ENCODE assay signal across 28 cellular contexts in genomic region chr4:56348582-56348981, GRCh38. TPM values are rescaled to one million over a fixed set of nuclear protein-coding genes. Genes with fewer than 3 reads are reported as not detected.
A peak's percentile ranks its signal among the peaks of the same experiment; 100 is the strongest.
DNase-seq lines count a peak whose midpoint lies in the region; ATAC-seq, FAIRE-seq and TF ChIP-seq lines count a peak whose summit lies in the region.
"Had no signal": no experiment of that assay in that cellular context is flagged by ENCODE, and none has a peak within 500 bp of the region (broad histone marks: within the 10 kb centered on the region; RNA-seq: fewer than 3 reads in every experiment).

No MANE protein-coding gene starts in this region.

- TF ChIP-seq CTCF in H1 (IDR thresholded peaks at IDR 0.05; ENCODE audit: control extremely low read depth in 1 of 3, insufficient read depth in 1 of 3, low read depth in 1 of 3, low read length in 3 of 3) (no peak), HFFc6 (IDR thresholded peaks at IDR 0.05) (no peak)

- H2BK15ac ChIP-seq in H1 (ENCODE audit: low read length), result no peak overlapping the region

- H3K4me3 Mint-ChIP-seq in activated naive CD4-positive, alpha-beta T cell treated with anti-CD3 and anti-CD28 coated beads for 36 hours, result no peak overlapping the region
- H3K4me3 Mint-ChIP-seq in HFFc6, result no peak overlapping the region
- H3K4me3 Mint-ChIP-seq: CD4-positive, alpha-beta memory T cell had no signal

- no peak overlapping the region for H2AK5ac ChIP-seq in H1 (ENCODE audit: low read depth, low read length)

- H4K5ac ChIP-seq in H1 (ENCODE audit: insufficient read length, low read depth, low read length), result no peak overlapping the region

- H3K18ac ChIP-seq in H1 (ENCODE audit: extremely low read depth, low read length), result no peak overlapping the region

- peaks cover 11% of the 10 kb centered on the region for H3K36me3 Mint-ChIP-seq in activated naive CD4-positive, alpha-beta T cell treated with anti-CD3 and anti-CD28 coated beads for 36 hours (ENCODE audit: low read depth)
- peaks cover 9% of the 10 kb centered on the region for H3K36me3 Mint-ChIP-seq in HFFc6 (ENCODE audit: low read depth)

- ATAC-seq in GM18907 (IDR thresholded peaks at IDR 0.05; ENCODE audit: unreplicated experiment), result no peak
- ATAC-seq: GM12878, HepG2 had no signal

- H3K4ac ChIP-seq in H1 (replicated peaks; ENCODE audit: insufficient read length, low read depth, low read length), result no peak overlapping the region

- H3K79me2 ChIP-seq in H1 (ENCODE audit: control insufficient read depth in 1 of 2, insufficient read depth in 2 of 2, low read length in 2 of 2), result no peaks in the 10 kb centered on the region

- H3K23ac ChIP-seq in H1 (ENCODE audit: insufficient read length), result no peak overlapping the region

- H3K27ac Mint-ChIP-seq in activated naive CD4-positive, alpha-beta T cell treated with anti-CD3 and anti-CD28 coated beads for 36 hours, result peak overlapping the region; percentile 5
- H3K27ac Mint-ChIP-seq in HFFc6, result no peak overlapping the region

- peaks cover 6% of the 10 kb centered on the region for H3K4me1 Mint-ChIP-seq in activated naive CD4-positive, alpha-beta T cell treated with anti-CD3 and anti-CD28 coated beads for 36 hours (ENCODE audit: low read depth)
- no peaks in the 10 kb centered on the region for H3K4me1 Mint-ChIP-seq in HFFc6 (ENCODE audit: low read depth)

- no peaks in the 10 kb centered on the region for H3K27me3 Mint-ChIP-seq in activated naive CD4-positive, alpha-beta T cell treated with anti-CD3 and anti-CD28 coated beads for 36 hours (ENCODE audit: low read depth)
- no peaks in the 10 kb centered on the region for H3K27me3 Mint-ChIP-seq in HFFc6 (ENCODE audit: insufficient read depth)
- H3K27me3 Mint-ChIP-seq: CD4-positive, alpha-beta memory T cell had no signal

- H2BK20ac ChIP-seq in H1 (ENCODE audit: low read length), result no peak overlapping the region

- no peak overlapping the region for H2BK12ac ChIP-seq in H1 (ENCODE audit: low read depth, low read length)

- H3K23me2 ChIP-seq in H1 (ENCODE audit: low read depth, low read length), result no peaks in the 10 kb centered on the region

- CTCF ChIA-PET in activated naive CD4-positive, alpha-beta T cell treated with anti-CD3 and anti-CD28 coated beads for 36 hours (lab: Charles Lee), result no interaction called here
- CTCF ChIA-PET in H1 (lab: Charles Lee; ENCODE audit: partially characterized antibody), result interaction anchor here (0.7 kb wide), 1 partner anchor 21 kb away, joined by 3 read pairs; no protein-coding TSS in a partner anchor

- peak; percentile 57 for FAIRE-seq in H1 (lab: Jason Lieb, UNC)
- FAIRE-seq: GM12878, H54, HepG2 had no signal

- POLR2A ChIA-PET in H1 (lab: Charles Lee; ENCODE audit: partially characterized antibody), result no interaction called here

- H3K4me1 ChIP-seq in H1 (replicated peaks in 1 of 4; ENCODE audit: control insufficient read depth in 3 of 4, insufficient read depth in 4 of 4, low read length in 3 of 4), result no peaks in the 10 kb centered on the region
- H3K4me1 ChIP-seq: Caco-2, Peyer's patch, SJCRH30 had no signal

- no peak overlapping the region for H3K56ac ChIP-seq in H1 (replicated peaks; ENCODE audit: insufficient read length, low read depth, low read length)

- no peak overlapping the region for H3K9ac ChIP-seq in H1 (replicated peaks in 1 of 4; ENCODE audit: extremely low read depth in 1 of 4, low read depth in 3 of 4, low read length in 3 of 4)
- H3K9ac ChIP-seq: BLaER1 treated with 17β-estradiol and CSF1 and Interleukin-3, amounts not matched to agents 10 nM and 100 nM had no signal

- TF ChIP-seq EP300 in H1 (IDR thresholded peaks at IDR 0.05; ENCODE audit: borderline replicate concordance in 1 of 2, low read depth in 2 of 2, low read length in 2 of 2), result no peak

- no peak overlapping the region for H3K4me3 ChIP-seq in H1 (ENCODE audit: extremely low read depth in 1 of 4, insufficient read depth in 2 of 4, low read depth in 3 of 4, low read length in 4 of 4)
- H3K4me3 ChIP-seq: BLaER1 treated with 17β-estradiol and CSF1 and Interleukin-3, amounts not matched to agents 10 nM and 100 nM; GM12878; Peyer's patch; SJCRH30 had no signal

- H3K36me3 ChIP-seq in H1 (ENCODE audit: control insufficient read depth in 2 of 4, insufficient read depth in 4 of 4, low read length in 3 of 4), result peaks cover 0 to 12% (median 0%) of the 10 kb centered on the region in 4 experiments; a peak in 1 of 8 replicates
- H3K36me3 ChIP-seq: SJCRH30 had no signal

- no peaks in the 10 kb centered on the region for H3K9me3 ChIP-seq in H1 (ENCODE audit: insufficient read depth in 2 of 2, low read depth in 1 of 2, low read length in 1 of 2)
- H3K9me3 ChIP-seq: BLaER1 treated with 17β-estradiol and CSF1 and Interleukin-3, amounts not matched to agents 10 nM and 100 nM; Caco-2; Peyer's patch; SJCRH30 had no signal

- WGBS in H1 (ENCODE audit: extremely low coverage in 1 of 2, insufficient coverage in 1 of 2, insufficient read length in 1 of 2, insufficient replicate concordance in 2 of 2, low coverage in 1 of 2, low lambda C conversion rate in 2 of 2, missing lambda C conversion rate in 1 of 2), 2 experiments, result 84% methylated on average over 3 of the region's 3 CpGs; no CpG with 5 or more reads in 1 of the 2 experiments

- no peaks in the 10 kb centered on the region for H3K79me1 ChIP-seq in H1 (ENCODE audit: low read depth, low read length)

- H3K14ac ChIP-seq in H1 (ENCODE audit: insufficient read length), result no peak overlapping the region

- no peak for TF ChIP-seq POLR2A in H1 (IDR thresholded peaks at IDR 0.05; ENCODE audit: control extremely low read depth in 1 of 2, low read depth in 2 of 2, low read length in 2 of 2)

- no peak overlapping the region for H2BK120ac ChIP-seq in H1 (replicated peaks; ENCODE audit: low read depth, low read length)

- peak overlapping the region; percentile 31; the same call in 1 of the 2 replicates for H2BK5ac ChIP-seq in H1 (ENCODE audit: low read depth, low read length)

- H3K9me3 Mint-ChIP-seq in activated naive CD4-positive, alpha-beta T cell treated with anti-CD3 and anti-CD28 coated beads for 36 hours, result no peaks in the 10 kb centered on the region
- no peaks in the 10 kb centered on the region for H3K9me3 Mint-ChIP-seq in HFFc6
- H3K9me3 Mint-ChIP-seq: CD4-positive, alpha-beta memory T cell had no signal

- no peak overlapping the region for H2AFZ ChIP-seq in H1 (ENCODE audit: low read length)

- H4K8ac ChIP-seq in H1 (ENCODE audit: extremely low read depth, insufficient read depth, low read length), result no peak overlapping the region

- no peaks in the 10 kb centered on the region for H4K20me1 ChIP-seq in H1 (replicated peaks in 1 of 2; ENCODE audit: control insufficient read depth in 1 of 2, insufficient read depth in 2 of 2, low read length in 2 of 2)
- H4K20me1 ChIP-seq: BLaER1 treated with 17β-estradiol and CSF1 and Interleukin-3, amounts not matched to agents 10 nM and 100 nM had no signal

- no peak overlapping the region for H3K4me2 ChIP-seq in H1 (ENCODE audit: insufficient read depth in 1 of 2, low read depth in 2 of 2, low read length in 2 of 2)

- intact Hi-C loops in activated naive CD4-positive, alpha-beta T cell treated with anti-CD3 and anti-CD28 coated beads for 36 hours (cut with micrococcal nuclease), result no loop called here

- H3K27ac ChIP-seq in H1 (ENCODE audit: low read depth, low read length), result no peak overlapping the region
- H3K27ac ChIP-seq: 22Rv1; BLaER1 treated with 17β-estradiol and CSF1 and Interleukin-3, amounts not matched to agents 10 nM and 100 nM; HL-60; Peyer's patch; SJCRH30 had no signal

- TF ChIP-seq RAD21 in H1 (IDR thresholded peaks at IDR 0.05 in 1 of 2, conservative IDR thresholded peaks at IDR 0.05 in 1 of 2; ENCODE audit: low read depth in 2 of 2, low read length in 2 of 2), result no peak

- H3K27me3 ChIP-seq in H1 (replicated peaks in 1 of 4; ENCODE audit: control insufficient read depth in 3 of 4, extremely low read depth in 1 of 4, insufficient read depth in 3 of 4, low read length in 3 of 4), result no peaks in the 10 kb centered on the region
- H3K27me3 ChIP-seq: BLaER1 treated with 17β-estradiol and CSF1 and Interleukin-3, amounts not matched to agents 10 nM and 100 nM; Peyer's patch; SJCRH30 had no signal

- H4K91ac ChIP-seq in H1 (replicated peaks; ENCODE audit: insufficient read length, low read length), result no peak overlapping the region

- DNase-seq in activated naive CD4-positive, alpha-beta T cell treated with anti-CD3 and anti-CD28 coated beads for 36 hours, result no peak
- DNase-seq in activated naive CD4-positive, alpha-beta T cell (lab: John Stamatoyannopoulos, UW), result no peak
- DNase-seq in H1 (ENCODE audit: low read depth in 1 of 2, low spot score in 2 of 2) (no peak), iPS-NIHi7 (ENCODE audit: extremely low spot score) (peak; percentile 14), renal cortical epithelial cell (ENCODE audit: low read depth) (peak; percentile 61), NCI-H2107 (lab: John Stamatoyannopoulos, UW) (no peak), HFFc6 (no peak)
- DNase-seq: ACHN; Caco-2; CD4-positive, alpha-beta memory T cell; DND-41; KBM-7; MM.1S; NCI-H1092; NCI-H1436 treated with DMSO at 0.1 percent for 48 hours; NCI-H2029; NCI-H2171; NCI-H524 treated with DMSO at 0.1 percent for 48 hours; NCI-H82; Peyer's patch; SJCRH30 had no signal

TF ChIP-seq in H1, 55 proteins besides CTCF, POLR2A, EP300 and RAD21:
- TF ChIP-seq CEBPB (IDR thresholded peaks at IDR 0.05; ENCODE audit: low read depth, low read length) (peak; percentile 53; the same call in 1 of the 2 replicates), RNF2 (IDR thresholded peaks at IDR 0.05; ENCODE audit: borderline replicate concordance, low read depth, low read length, missing control alignments, poor library complexity, severe bottlenecking) (no peak)
TF ChIP-seq in H1: peak in this region for 1.

RNA-seq across cellular contexts. Expression of gene AASDH, which starts 38.7 kb away (rescaled TPM):
- 10 to 100 TPM; 13.5 to 17.0 TPM for total RNA-seq in activated naive CD4-positive, alpha-beta T cell treated with anti-CD3 and anti-CD28 coated beads for 36 hours
- 10.9 and 13.3 TPM in 2 replicates for total RNA-seq in H1 (2021; fragmentation: NEBNext Ultra II Directional; extraction: Animal tissue kit (Norgen Biotek cat#: 25700))
- polyA plus RNA-seq in H1 (2011; rRNA removed), result 8.0 and 11.3 TPM in 2 replicates
- polyA plus RNA-seq in H1 (2011; cell fraction: cytosol; rRNA removed), result 7.1 TPM
- polyA plus RNA-seq in H1 (2011; cell fraction: nucleus; rRNA removed), result 3.1 TPM
- 6.2 to 8.8 TPM (median 6.9 TPM) in 4 replicates for polyA plus RNA-seq in H1 (2012, experiment 1 of 2)
- 0.52 TPM for polyA plus RNA-seq in H1 (2012, experiment 2 of 2)
- polyA plus RNA-seq in H1 (2013, experiment 1 of 2), result 8.8 TPM
- polyA plus RNA-seq in H1 (2013, experiment 2 of 2), result 7.5 TPM
- 16.8 and 22.0 TPM in 2 replicates for polyA minus RNA-seq in H1 (2011; rRNA and poly(A)+ RNA removed)
- 6.9 TPM for polyA minus RNA-seq in H1 (2011; cell fraction: cytosol; rRNA and poly(A)+ RNA removed)
- 20.9 TPM for polyA minus RNA-seq in H1 (2011; cell fraction: nucleus; rRNA and poly(A)+ RNA removed)
- 14.8 and 24.1 TPM in 2 replicates for total RNA-seq in renal cortical epithelial cell
- 10 to 100 TPM in 1 of 6 experiments, 1 to 10 TPM in 5; 6.7 to 10.1 (median 8.4) TPM for total RNA-seq in HFFc6 (2021; fragmentation: NEBNext Ultra II Directional; extraction: Animal tissue kit (Norgen Biotek cat#: 25700))

Comparison
In these comparisons a context has a peak if more than half of its experiments do, and no peak if none do; other contexts are left out.
1. DNase-seq: peak in iPS-NIHi7 (single experiment) and renal cortical epithelial cell (single experiment); none in activated naive CD4-positive, alpha-beta T cell treated with anti-CD3 and anti-CD28 coated beads for 36 hours (single experiment), activated naive CD4-positive, alpha-beta T cell (0 of 4), H1 (0 of 2), NCI-H2107 (single experiment) and HFFc6 (single experiment).